Comparison of ENCODE assay signal across 9 cellular contexts in genomic region chr15:40103864-40104271, GRCh38. TPM values are rescaled to one million over a fixed set of nuclear protein-coding genes. Genes with fewer than 3 reads are reported as not detected.
DNase-seq lines count a peak whose midpoint lies in the region; ATAC-seq, FAIRE-seq and TF ChIP-seq lines count a peak whose summit lies in the region.
"Had no signal": no experiment of that assay in that cellular context is flagged by ENCODE, and none has a peak within 500 bp of the region (broad histone marks: within the 10 kb centered on the region; RNA-seq: fewer than 3 reads in every experiment).

No MANE protein-coding gene starts in this region.

- WGBS in liver, result 82% methylated on average over 7 of the region's 7 CpGs
- WGBS in HepG2 (ENCODE audit: low lambda C conversion rate), result 100% methylated on average over 1 of the region's 7 CpGs

- no peaks in the 10 kb centered on the region for H3K9me3 Mint-ChIP-seq in MCF 10A (ENCODE audit: unreplicated experiment)

- H3K4me1 Mint-ChIP-seq in MCF 10A (ENCODE audit: insufficient read depth, unreplicated experiment), result peaks cover 59% of the 10 kb centered on the region

- peak overlapping the region; percentile 46 for H3K27ac Mint-ChIP-seq in MCF 10A (ENCODE audit: low read depth, unreplicated experiment)

- in situ Hi-C loops in HepG2 (cut with HindIII; ENCODE audit: extremely low pct_ligation_motif_present, low pct_unique_long_range_greater_than_20kb), result no loop called here

- no peak overlapping the region for H3K4me2 ChIP-seq in HepG2 (ENCODE audit: low read depth, low read length)

- H3K27me3 ChIP-seq in liver (ENCODE audit: control insufficient read depth in 4 of 4, insufficient read depth in 4 of 4, low read length in 3 of 4) (no peaks in the 10 kb centered on the region), HepG2 (ENCODE audit: control insufficient read depth in 1 of 2, insufficient read depth in 2 of 2, low read length in 2 of 2) (no peaks in the 10 kb centered on the region), muscle layer of colon (ENCODE audit: control insufficient read depth in 1 of 2, insufficient read depth in 2 of 2, low read length in 2 of 2) (no peaks in the 10 kb centered on the region)

- POLR2A ChIA-PET in HepG2 (lab: Yijun Ruan, JAX), result interaction anchor here (1.0 to 14.1 kb wide), 6 partner anchors 10 to 66 kb away, joined by 3 to 371 read pairs (median 79); partner anchors contain the start of gene SRP14
- POLR2A ChIA-PET in MCF 10A (lab: Yijun Ruan, JAX), result interaction anchor here (0.7 to 1.6 kb wide), 11 partner anchors 11 to 146 kb away, joined by 3 to 6 read pairs (median 3); no protein-coding TSS in a partner anchor

- no peak overlapping the region for H2AFZ ChIP-seq in HepG2 (ENCODE audit: low read length)

- H3K9me3 ChIP-seq in liver (ENCODE audit: control insufficient read depth in 4 of 4, low read length in 3 of 4) (no peaks in the 10 kb centered on the region), HepG2 (ENCODE audit: low read length) (no peaks in the 10 kb centered on the region), muscle layer of colon (ENCODE audit: low read length) (no peaks in the 10 kb centered on the region)

- intact Hi-C loops in HepG2 (cut with micrococcal nuclease; ENCODE audit: unreplicated experiment), result loop anchor here (10.0 kb wide), 1 partner anchor 171 kb away; no protein-coding TSS in a partner anchor
- intact Hi-C loops in MCF 10A (cut with micrococcal nuclease), result loop anchor here (1.0 to 10.0 kb wide), 3 partner anchors 59 to 171 kb away; no protein-coding TSS in a partner anchor

- TF ChIP-seq CTCF in liver (IDR thresholded peaks at IDR 0.05; ENCODE audit: low read depth, low read length, missing input control), result no peak
- TF ChIP-seq CTCF in HepG2 (CRISPR knock-in tag; IDR thresholded peaks at IDR 0.05), result no peak
- no peak for TF ChIP-seq CTCF in MCF 10A (IDR thresholded peaks at IDR 0.05; ENCODE audit: unreplicated experiment)

- no peaks in the 10 kb centered on the region for H3K27me3 Mint-ChIP-seq in MCF 10A (ENCODE audit: insufficient read depth, unreplicated experiment)

- H3K9ac ChIP-seq in liver (ENCODE audit: low read depth in 1 of 2, low read length in 2 of 2), result no peak overlapping the region
- no peak overlapping the region for H3K9ac ChIP-seq in HepG2 (ENCODE audit: insufficient read depth, low read depth, low read length)
- H3K9ac ChIP-seq in muscle layer of colon (ENCODE audit: low read length), result no peak overlapping the region

- no peak overlapping the region for H3K4me3 ChIP-seq in liver (ENCODE audit: low read depth in 1 of 3, low read length in 3 of 3)
- no peak overlapping the region for H3K4me3 ChIP-seq in HepG2 (replicated peaks in 1 of 3; ENCODE audit: insufficient read depth in 1 of 3, low read depth in 2 of 3, low read length in 3 of 3)
- H3K4me3 ChIP-seq in muscle layer of colon (ENCODE audit: low read depth in 1 of 2, low read length in 2 of 2), result peak overlapping the region in 1 of 2 donors; percentile 38

- ATAC-seq in HepG2, result no peak
- no peak for ATAC-seq in GM21786 (IDR thresholded peaks at IDR 0.05; ENCODE audit: unreplicated experiment)

- peak overlapping the region; percentile 21 for H3K4me3 Mint-ChIP-seq in MCF 10A (ENCODE audit: unreplicated experiment)

- H3K36me3 ChIP-seq in liver (ENCODE audit: control insufficient read depth in 4 of 4, insufficient read depth in 3 of 4, low read depth in 1 of 4, low read length in 3 of 4) (no peaks in the 10 kb centered on the region), HepG2 (replicated peaks in 1 of 2; ENCODE audit: control insufficient read depth in 1 of 2, insufficient read depth in 2 of 2, low read length in 2 of 2) (peaks cover 0 to 2% of the 10 kb centered on the region in 2 experiments; a peak in 2 of 5 replicates), muscle layer of colon (ENCODE audit: insufficient read depth, low read length) (peaks cover 13% of the 10 kb centered on the region)

- peaks cover 6% of the 10 kb centered on the region for H3K36me3 Mint-ChIP-seq in MCF 10A (ENCODE audit: insufficient read depth, unreplicated experiment)

- H3K4me1 ChIP-seq in liver (ENCODE audit: control insufficient read depth in 4 of 4, insufficient read depth in 4 of 4, low read length in 3 of 4) (peaks cover 57 to 93% (median 85%) of the 10 kb centered on the region in 4 donors), HepG2 (ENCODE audit: insufficient read depth, low read length) (peaks cover 81% of the 10 kb centered on the region), muscle layer of colon (ENCODE audit: insufficient read depth, low read length) (peaks cover 91% of the 10 kb centered on the region)

- no peaks in the 10 kb centered on the region for H4K20me1 ChIP-seq in HepG2 (ENCODE audit: insufficient read depth, low read length)

- TF ChIP-seq RAD21 in liver (IDR thresholded peaks at IDR 0.05) (no peak), HepG2 (CRISPR knock-in tag; IDR thresholded peaks at IDR 0.05) (no peak)

- TF ChIP-seq EP300 in HepG2 (IDR thresholded peaks at IDR 0.05; ENCODE audit: low read depth in 2 of 2, low read length in 2 of 2), result no peak
- no peak for TF ChIP-seq EP300 in HepG2 (CRISPR knock-in tag; IDR thresholded peaks at IDR 0.05; ENCODE audit: borderline replicate concordance)

- BruUV-seq in HepG2 (replicated peaks; lab: Mats Ljungman, UMichigan) (no TSS peak), MCF 10A (replicated peaks; lab: Mats Ljungman, UMichigan) (no TSS peak)

- TF ChIP-seq POLR2A in HepG2 (IDR thresholded peaks at IDR 0.05; ENCODE audit: insufficient read depth in 1 of 2, low read depth in 2 of 2, low read length in 2 of 2) (no peak), GM12891 (IDR thresholded peaks at IDR 0.05; ENCODE audit: low read depth, low read length) (no peak)

- peaks cover 2% of the 10 kb centered on the region for H3K79me2 ChIP-seq in HepG2 (ENCODE audit: insufficient read depth, low read length)

- CTCF ChIA-PET in HepG2 (lab: Yijun Ruan, JAX; ENCODE audit: low intra/inter-chr PET ratio, low total read pairs) (no interaction called here), MCF 10A (lab: Yijun Ruan, JAX) (interaction anchor here (0.5 to 12.9 kb wide), 32 partner anchors 11 to 578 kb away, joined by 3 to 125 read pairs (median 6); partner anchors contain the start of genes PAK6 and SRP14)

- FAIRE-seq in HepG2 (lab: Jason Lieb, UNC) (no peak), GM12891 (lab: Jason Lieb, UNC) (no peak)

- peak overlapping the region; percentile 58 to 86 for H3K27ac ChIP-seq in liver (ENCODE audit: low read depth in 1 of 2, low read length in 2 of 2)
- no peak overlapping the region for H3K27ac ChIP-seq in HepG2 (ENCODE audit: extremely low read length, insufficient read depth, low read length)
- peak overlapping the region; percentile 87 for H3K27ac ChIP-seq in muscle layer of colon (ENCODE audit: low read depth, low read length)

- no peak for DNase-seq in HepG2 (ENCODE audit: low spot score)
- DNase-seq in MCF 10A (ENCODE audit: unreplicated experiment), result no peak
- no peak for DNase-seq in GM12891 (ENCODE audit: insufficient read length, low spot score)
- no peak for DNase-seq in activated CD4-positive, alpha-beta T cell treated with anti-CD3 and anti-CD28 coated beads, Interleukin-2, amount 50 U/mL, for 4 hours
- DNase-seq in COLO668 (lab: John Stamatoyannopoulos, UW; ENCODE audit: unreplicated experiment), result no peak
- DNase-seq: activated CD4-positive, CD25-positive, alpha-beta regulatory T cell had no signal

RNA-seq across cellular contexts. Expression of gene BMF, which starts 4.8 kb away (rescaled TPM):
- total RNA-seq in liver (10 to 100 TPM in 1 of 2 donors, 1 to 10 TPM in 1; 6.6 to 10.2 TPM), HepG2 (2016; rRNA removed; fragmentation: Illumina TruSeq; extraction: Trizol) (5.4 and 8.7 TPM in 2 replicates), MCF 10A (2022) (0.17 TPM in 1 of 2 replicates, not detected in the other)
- polyA plus RNA-seq in liver (1 to 10 TPM in 1 of 2 donors, under 1 TPM in 1; 0.63 to 1.4 TPM), HepG2 (2011; rRNA removed) (15.9 and 32.7 TPM in 2 replicates)
- total RNA-seq in HepG2 (2016; cell fraction: cytosol; rRNA removed; fragmentation: Illumina TruSeq; extraction: Trizol; ENCODE audit: low read depth), result 0.88 and 1.0 TPM in 2 replicates
- total RNA-seq in HepG2 (2016; cell fraction: insoluble cytoplasmic fraction; rRNA removed; fragmentation: Illumina TruSeq; extraction: Trizol), result 5.1 and 9.6 TPM in 2 replicates
- 2.8 and 3.2 TPM in 2 replicates for total RNA-seq in HepG2 (2016; cell fraction: membrane; rRNA removed; fragmentation: Illumina TruSeq; extraction: Trizol)
- total RNA-seq in HepG2 (2016; cell fraction: nucleus; rRNA removed; fragmentation: Illumina TruSeq; extraction: Trizol), result 11.8 and 14.8 TPM in 2 replicates
- 12.2 and 20.6 TPM in 2 replicates for polyA plus RNA-seq in HepG2 (2011; cell fraction: cytosol; rRNA removed)
- polyA plus RNA-seq in HepG2 (2011; cell fraction: nucleus; rRNA removed), result 28.3 and 48.7 TPM in 2 replicates
- polyA plus RNA-seq in HepG2 (2012), result 14.9 and 27.8 TPM in 2 replicates
- polyA plus RNA-seq in HepG2 (2016; cell fraction: cytosol; fragmentation: Illumina TruSeq; extraction: Trizol; ENCODE audit: low read depth), result 0.38 and 0.44 TPM in 2 replicates
- polyA plus RNA-seq in HepG2 (2016; cell fraction: insoluble cytoplasmic fraction; fragmentation: Illumina TruSeq; extraction: Trizol; ENCODE audit: low read depth), result 4.3 and 4.9 TPM in 2 replicates
- polyA plus RNA-seq in HepG2 (2016; cell fraction: membrane; fragmentation: Illumina TruSeq; extraction: Trizol; ENCODE audit: low read depth), result 0.95 and 1.0 TPM in 2 replicates
- polyA plus RNA-seq in HepG2 (2016; cell fraction: nucleus; fragmentation: Illumina TruSeq; extraction: Trizol; ENCODE audit: insufficient read depth, low read depth), result 13.0 and 15.3 TPM in 2 replicates
- polyA minus RNA-seq in HepG2 (2011; rRNA and poly(A)+ RNA removed; ENCODE audit: low replicate concordance), result 3.0 and 44.4 TPM in 2 replicates
- polyA minus RNA-seq in HepG2 (2011; cell fraction: cytosol; rRNA and poly(A)+ RNA removed), result 11.2 and 23.6 TPM in 2 replicates
- 23.4 and 35.4 TPM in 2 replicates for polyA minus RNA-seq in HepG2 (2011; cell fraction: nucleus; rRNA and poly(A)+ RNA removed)
- 17.7 TPM for polyA plus RNA-seq in GM12891 (2012; ENCODE audit: low read depth, missing spikeins)

RNA-seq across cellular contexts. Expression of gene BUB1B, which starts 57.0 kb away (rescaled TPM):
- total RNA-seq in liver (10 to 100 TPM in 1 of 2 donors, under 1 TPM in 1; 0.08 to 31.1 TPM), HepG2 (2016; rRNA removed; fragmentation: Illumina TruSeq; extraction: Trizol) (63.5 and 71.9 TPM in 2 replicates), MCF 10A (2022) (24.4 and 30.9 TPM in 2 replicates)
- polyA plus RNA-seq in liver (1 to 10 TPM in 1 of 2 donors, under 1 TPM in 1; 0.63 to 1.0 TPM), HepG2 (2011; rRNA removed) (16.0 and 26.2 TPM in 2 replicates)
- total RNA-seq in HepG2 (2016; cell fraction: cytosol; rRNA removed; fragmentation: Illumina TruSeq; extraction: Trizol; ENCODE audit: low read depth), result 14.9 and 17.0 TPM in 2 replicates
- total RNA-seq in HepG2 (2016; cell fraction: insoluble cytoplasmic fraction; rRNA removed; fragmentation: Illumina TruSeq; extraction: Trizol), result 60.4 and 74.3 TPM in 2 replicates
- 19.2 and 19.9 TPM in 2 replicates for total RNA-seq in HepG2 (2016; cell fraction: membrane; rRNA removed; fragmentation: Illumina TruSeq; extraction: Trizol)
- 68.9 and 70.1 TPM in 2 replicates for total RNA-seq in HepG2 (2016; cell fraction: nucleus; rRNA removed; fragmentation: Illumina TruSeq; extraction: Trizol)
- 6.4 and 7.2 TPM in 2 replicates for polyA plus RNA-seq in HepG2 (2011; cell fraction: cytosol; rRNA removed)
- polyA plus RNA-seq in HepG2 (2011; cell fraction: nucleus; rRNA removed), result 24.4 and 31.6 TPM in 2 replicates
- 11.0 and 22.9 TPM in 2 replicates for polyA plus RNA-seq in HepG2 (2012)
- polyA plus RNA-seq in HepG2 (2016; cell fraction: cytosol; fragmentation: Illumina TruSeq; extraction: Trizol; ENCODE audit: low read depth), result 2.0 and 2.3 TPM in 2 replicates
- 56.3 and 61.0 TPM in 2 replicates for polyA plus RNA-seq in HepG2 (2016; cell fraction: insoluble cytoplasmic fraction; fragmentation: Illumina TruSeq; extraction: Trizol; ENCODE audit: low read depth)
- polyA plus RNA-seq in HepG2 (2016; cell fraction: membrane; fragmentation: Illumina TruSeq; extraction: Trizol; ENCODE audit: low read depth), result 4.9 and 5.6 TPM in 2 replicates
- polyA plus RNA-seq in HepG2 (2016; cell fraction: nucleus; fragmentation: Illumina TruSeq; extraction: Trizol; ENCODE audit: insufficient read depth, low read depth), result 94.8 and 96.7 TPM in 2 replicates
- 11.0 and 45.9 TPM in 2 replicates for polyA minus RNA-seq in HepG2 (2011; rRNA and poly(A)+ RNA removed; ENCODE audit: low replicate concordance)
- polyA minus RNA-seq in HepG2 (2011; cell fraction: cytosol; rRNA and poly(A)+ RNA removed), result 9.9 and 10.4 TPM in 2 replicates
- polyA minus RNA-seq in HepG2 (2011; cell fraction: nucleus; rRNA and poly(A)+ RNA removed), result 50.4 and 68.2 TPM in 2 replicates
- polyA plus RNA-seq in GM12891 (2012; ENCODE audit: low read depth, missing spikeins), result 35.6 TPM
